23 cellular contexts compared by ENCODE assay signal in the genomic region with DNA sequence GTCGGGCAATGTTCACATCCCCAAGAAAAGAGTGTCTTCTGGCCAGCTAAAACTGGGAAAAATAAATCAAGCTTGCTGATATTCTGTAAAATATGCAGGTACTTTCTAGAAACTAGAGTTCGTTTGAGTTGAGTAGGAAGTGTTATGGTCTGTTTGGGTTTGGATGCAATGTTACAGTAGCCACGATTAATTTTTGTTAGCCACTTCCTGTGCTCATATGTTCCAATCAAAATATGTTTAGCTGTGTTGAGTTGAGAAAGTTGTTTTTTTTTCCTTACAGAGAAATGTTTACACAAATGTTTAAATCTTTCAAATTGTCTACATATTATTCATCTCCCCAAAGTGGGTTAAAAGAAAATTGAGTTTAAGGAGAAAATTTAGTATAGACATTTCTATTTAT. TPM values are rescaled to one million over a fixed set of nuclear protein-coding genes. Genes with fewer than 3 reads are reported as not detected.
DNase-seq lines count a peak whose midpoint lies in the region; ATAC-seq and TF ChIP-seq lines count a peak whose summit lies in the region.
"Had no signal": no experiment of that assay in that cellular context is flagged by ENCODE, and none has a peak within 500 bp of the region (broad histone marks: within the 10 kb centered on the region; RNA-seq: fewer than 3 reads in every experiment).

No MANE protein-coding gene starts in this region.

- H3K27me3 ChIP-seq in ACC112 (ENCODE audit: insufficient read depth, low read length) (no peaks in the 10 kb centered on the region), HCT116 (ENCODE audit: insufficient read depth, low read length) (no peaks in the 10 kb centered on the region), mesenchymal stem cell (ENCODE audit: control insufficient read depth in 1 of 2, insufficient read depth in 1 of 2, low read length in 2 of 2) (no peaks in the 10 kb centered on the region), psoas muscle (ENCODE audit: insufficient read depth in 3 of 3, low read length in 2 of 3) (no peaks in the 10 kb centered on the region)
- H3K27me3 ChIP-seq: BLaER1, testis had no signal

- 54% methylated on average over 2 of the region's 3 CpGs for WGBS in mesenchymal stem cell
- WGBS in psoas muscle, 3 donors = 65 to 71% (median 69%) methylated on average over 3 of the region's 3 CpGs

- no peak overlapping the region for H2BK120ac ChIP-seq in mesenchymal stem cell (ENCODE audit: low read depth, low read length)

- CTCF ChIA-PET in HCT116 (lab: Charles Lee) = interaction anchor here (1.6 kb wide), 1 partner anchor 132 kb away, joined by 3 read pairs; no protein-coding TSS in a partner anchor

- peak overlapping the region; percentile 35 for H2AFZ ChIP-seq in ACC112 (ENCODE audit: low read length, unreplicated experiment)
- peak overlapping the region; percentile 53 for H2AFZ ChIP-seq in HCT116 (ENCODE audit: low read depth, low read length, poor library complexity, severe bottlenecking)
- H2AFZ ChIP-seq in mesenchymal stem cell (ENCODE audit: low read depth, low read length) = no peak overlapping the region

- no peak for TF ChIP-seq CTCF in HCT116 (IDR thresholded peaks at IDR 0.05 in 2 of 3, conservative IDR thresholded peaks at IDR 0.05 in 1 of 3; ENCODE audit: borderline replicate concordance in 1 of 3, insufficient read depth in 1 of 3, low read depth in 2 of 3, low read length in 2 of 3)
- no peak for TF ChIP-seq CTCF in astrocyte of the spinal cord (IDR thresholded peaks at IDR 0.05; ENCODE audit: low read depth, low read length)
- no peak for TF ChIP-seq CTCF in psoas muscle (IDR thresholded peaks at IDR 0.05)

- DNase-seq in HCT116 (ENCODE audit: low read depth, low spot score) = no peak
- DNase-seq in astrocyte of the spinal cord (ENCODE audit: low read depth, low spot score) = peak; percentile 20
- no peak for DNase-seq in mesenchymal stem cell
- DNase-seq in cerebellum (ENCODE audit: low spot score) = no peak
- DNase-seq in nucleus accumbens (lab: John Stamatoyannopoulos, UW) = no peak
- DNase-seq in psoas muscle = no peak
- DNase-seq: activated CD4-positive, alpha-beta T cell treated with anti-CD3 and anti-CD28 coated beads, Interleukin-2, amount 50 U/mL, for 4 hours; activated T-cell treated with anti-CD3 and anti-CD28 coated beads, Interleukin-2, amount 50 U/mL, for 72 hours; hippocampal formation; lower lobe of right lung; natural killer cell; NCI-H1048; NCI-H1694 treated with DMSO at 0.1 percent for 48 hours; NCI-H446 treated with DMSO at 0.1 percent for 48 hours; NCI-H774; small intestine; stimulated activated naive CD8-positive, alpha-beta T cell treated with anti-CD3 and anti-CD28 coated beads, Interleukin-15, Interleukin-2, amounts not matched to agents 100 U/mL and 50 U/mL, for 24 hours; T-helper 17 cell; testis had no signal

- in situ Hi-C loops in astrocyte of the spinal cord (cut with HindIII; ENCODE audit: low sequenced_read_pairs) = no loop called here

- H3K36me3 ChIP-seq in ACC112 (ENCODE audit: insufficient read depth, low read length) = no peaks in the 10 kb centered on the region
- H3K36me3 ChIP-seq in HCT116 (ENCODE audit: control insufficient read depth in 1 of 2, insufficient read depth in 2 of 2, low read length in 2 of 2) = no peaks in the 10 kb centered on the region
- H3K36me3 ChIP-seq in mesenchymal stem cell (ENCODE audit: control insufficient read depth in 1 of 2, insufficient read depth in 2 of 2, low read depth in 1 of 2, low read length in 2 of 2) = no peaks in the 10 kb centered on the region
- no peaks in the 10 kb centered on the region for H3K36me3 ChIP-seq in psoas muscle (ENCODE audit: insufficient read depth in 1 of 2, low read depth in 1 of 2)
- H3K36me3 ChIP-seq: BLaER1, lower lobe of right lung had no signal

- no peak for ATAC-seq in HCT116
- no peak for ATAC-seq in psoas muscle
- ATAC-seq: activated T-cell treated with anti-CD3 and anti-CD28 coated beads, Interleukin-2, amount 50 U/mL, for 72 hours; lower lobe of right lung; natural killer cell; stimulated activated naive CD8-positive, alpha-beta T cell treated with anti-CD3 and anti-CD28 coated beads, Interleukin-15, Interleukin-2, amounts not matched to agents 100 U/mL and 50 U/mL, for 24 hours; T-helper 17 cell had no signal

- POLR2A ChIA-PET in HCT116 (lab: Charles Lee) = no interaction called here

- H3K4me1 ChIP-seq in ACC112 (ENCODE audit: control insufficient read depth, insufficient read depth, low read length, unreplicated experiment) = peaks cover 44% of the 10 kb centered on the region
- H3K4me1 ChIP-seq in HCT116 (ENCODE audit: control insufficient read depth in 1 of 2, insufficient read depth in 2 of 2, low read length in 2 of 2) = peaks cover 20 to 25% of the 10 kb centered on the region in 2 experiments
- peaks cover 12% of the 10 kb centered on the region for H3K4me1 ChIP-seq in mesenchymal stem cell (ENCODE audit: control insufficient read depth, insufficient read depth, low read depth, low read length)
- no peaks in the 10 kb centered on the region for H3K4me1 ChIP-seq in psoas muscle
- H3K4me1 ChIP-seq: lower lobe of right lung, testis had no signal

- no peak for TF ChIP-seq RAD21 in HCT116 (IDR thresholded peaks at IDR 0.05; ENCODE audit: low read depth)

- H3K4ac ChIP-seq in mesenchymal stem cell (ENCODE audit: low read depth in 1 of 2, low read length in 2 of 2) = no peak overlapping the region

- H4K91ac ChIP-seq in mesenchymal stem cell (ENCODE audit: low read length) = no peak overlapping the region

- H3K18ac ChIP-seq in mesenchymal stem cell (ENCODE audit: low read depth in 1 of 2, low read length in 2 of 2) = no peak overlapping the region

- no peak overlapping the region for H3K23ac ChIP-seq in mesenchymal stem cell (ENCODE audit: low read length in 2 of 2)

- no peaks in the 10 kb centered on the region for H4K20me1 ChIP-seq in HCT116 (ENCODE audit: insufficient read depth)
- H4K20me1 ChIP-seq: BLaER1 had no signal

- RAD21 ChIA-PET in HCT116 (lab: Charles Lee; ENCODE audit: low non-redundant PET in 1 of 2, low total read pairs in 2 of 2, uncharacterized antibody in 2 of 2, unreplicated experiment in 2 of 2) = no interaction called here

- no peak overlapping the region for H3K4me2 ChIP-seq in HCT116 (ENCODE audit: low read length)
- no peak overlapping the region for H3K4me2 ChIP-seq in mesenchymal stem cell (ENCODE audit: low read length, poor library complexity, severe bottlenecking)
- H3K4me2 ChIP-seq: BLaER1 had no signal

- no peak overlapping the region for H3K9ac ChIP-seq in HCT116 (ENCODE audit: low read length)
- H3K9ac ChIP-seq in mesenchymal stem cell (ENCODE audit: low read length) = no peak overlapping the region
- H3K9ac ChIP-seq: BLaER1 had no signal

- no peak overlapping the region for H2BK12ac ChIP-seq in mesenchymal stem cell (ENCODE audit: low read length in 2 of 2)

- H2BK5ac ChIP-seq in mesenchymal stem cell (ENCODE audit: low read depth, low read length, poor library complexity, severe bottlenecking) = no peak overlapping the region

- no peak overlapping the region for H2AK5ac ChIP-seq in mesenchymal stem cell (ENCODE audit: low read length, severe bottlenecking)

- intact Hi-C loops in HCT116 (cut with micrococcal nuclease) (no loop called here), psoas muscle (cut with DNase I) (no loop called here)

- H3K9me2 ChIP-seq in HCT116 (ENCODE audit: insufficient read depth) = no peaks in the 10 kb centered on the region

- H3K4me3 ChIP-seq in ACC112 (ENCODE audit: low read depth, low read length) = no peak overlapping the region
- H3K4me3 ChIP-seq in HCT116 (replicated peaks in 1 of 2; ENCODE audit: low read depth in 1 of 2, low read length in 2 of 2) = no peak overlapping the region
- no peak overlapping the region for H3K4me3 ChIP-seq in astrocyte of the spinal cord (ENCODE audit: low read depth, low read length)
- no peak overlapping the region for H3K4me3 ChIP-seq in mesenchymal stem cell (ENCODE audit: insufficient read depth in 1 of 2, low read depth in 1 of 2, low read length in 2 of 2)
- no peak overlapping the region for H3K4me3 ChIP-seq in psoas muscle
- H3K4me3 ChIP-seq: BLaER1, lower lobe of right lung, SK-N-MC, testis had no signal

- BruUV-seq in HCT116 (replicated peaks; lab: Mats Ljungman, UMichigan) = no TSS peak

- no peak overlapping the region for H4K8ac ChIP-seq in mesenchymal stem cell (ENCODE audit: low read length)

- H3K27ac ChIP-seq in ACC112 (ENCODE audit: low read depth, low read length) (peak overlapping the region; percentile 74), HCT116 (ENCODE audit: low read depth, low read length) (peak overlapping the region; percentile 50; the same call in 1 of the 2 replicates), mesenchymal stem cell (ENCODE audit: low read length, poor library complexity, severe bottlenecking) (peak overlapping the region; percentile 99), psoas muscle (no peak overlapping the region)
- H3K27ac ChIP-seq: BLaER1, lower lobe of right lung, SK-N-MC, testis had no signal

- H3K9me3 ChIP-seq in HCT116 (ENCODE audit: control insufficient read depth in 1 of 2, insufficient read depth in 1 of 2, low read depth in 1 of 2, low read length in 2 of 2) (no peaks in the 10 kb centered on the region), mesenchymal stem cell (ENCODE audit: control insufficient read depth, low read length) (no peaks in the 10 kb centered on the region), psoas muscle (no peaks in the 10 kb centered on the region)
- H3K9me3 ChIP-seq: BLaER1, lower lobe of right lung, testis had no signal

- TF ChIP-seq POLR2A in HCT116 (IDR thresholded peaks at IDR 0.05; ENCODE audit: borderline replicate concordance, extremely low read depth, insufficient read depth, insufficient read length) = no peak

- H3K14ac ChIP-seq in mesenchymal stem cell (ENCODE audit: low read length in 2 of 2) = no peak overlapping the region

- H3K79me2 ChIP-seq in ACC112 (ENCODE audit: control insufficient read depth, insufficient read depth, low read length, unreplicated experiment) (no peaks in the 10 kb centered on the region), HCT116 (ENCODE audit: insufficient read depth, low read length) (no peaks in the 10 kb centered on the region)

- H2BK15ac ChIP-seq in mesenchymal stem cell (ENCODE audit: low read depth, poor library complexity, severe bottlenecking) = no peak overlapping the region

- H3K79me1 ChIP-seq in mesenchymal stem cell (replicated peaks; ENCODE audit: low read length, poor library complexity, severe bottlenecking) = peaks cover 1% of the 10 kb centered on the region

TF ChIP-seq in HCT116, 20 proteins besides CTCF, POLR2A, EP300 and RAD21 (continues in another document):
- TF ChIP-seq EZH2 (IDR thresholded peaks at IDR 0.05) = no peak

RNA-seq across cellular contexts. Expression of a gene that starts 11.2 kb away (rescaled TPM):
- total RNA-seq in HCT116 (2021; ENCODE audit: unreplicated experiment) (32.0 TPM), cerebellum (87.2 TPM), psoas muscle (10 to 100 TPM; 23.7 to 43.6 (median 26.4) TPM)
- polyA plus RNA-seq in HCT116 (2012) = 32.2 and 32.7 TPM in 2 replicates
- 509 TPM for polyA plus RNA-seq in mesenchymal stem cell (2013, experiment 1 of 2)
- 467 TPM for polyA plus RNA-seq in mesenchymal stem cell (2013, experiment 2 of 2)
- 10 to 100 TPM; 17.0 to 45.9 (median 25.8) TPM for polyA plus RNA-seq in psoas muscle
- total RNA-seq: natural killer cell, T-helper 17 cell had no signal
- polyA plus RNA-seq: IgD-negative memory B cell had no signal
